Comparison of ENCODE assay signal across 8 cellular contexts in the genomic region with DNA sequence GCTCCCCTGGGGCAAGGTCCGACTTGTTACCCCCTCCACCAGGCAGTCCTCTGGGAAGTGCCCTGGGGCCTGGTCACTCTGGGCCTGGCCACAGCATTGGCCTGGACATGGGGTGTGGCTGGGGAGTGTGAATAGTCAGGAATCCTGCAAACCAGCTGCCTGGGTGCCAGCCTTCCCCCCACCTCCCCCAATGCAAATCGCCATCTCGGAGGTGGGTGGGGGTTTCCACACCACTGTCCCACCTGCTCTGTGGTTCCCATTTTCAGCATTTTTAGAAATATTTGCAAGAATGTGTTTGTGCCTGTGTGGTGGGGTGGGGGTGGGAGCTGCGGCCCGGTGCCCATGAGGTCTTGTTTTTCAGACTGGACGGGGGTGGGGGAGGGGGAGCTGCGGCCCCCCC.
DNase-seq lines count a peak whose midpoint lies in the region; ATAC-seq and TF ChIP-seq lines count a peak whose summit lies in the region.
"Not testable (repeated sequence)": the region's sequence is repeated elsewhere in the genome, so short reads cannot be mapped to it uniquely, and the experiment has no call there.

No MANE protein-coding gene starts in this region.

- H3K79me2 ChIP-seq in DOHH2 (ENCODE audit: control insufficient read depth, low read length) (peaks cover 22% of the 10 kb centered on the region), OCI-LY7 (ENCODE audit: insufficient read depth, low read depth, low read length) (peaks cover 21% of the 10 kb centered on the region; the same call in 1 of the 2 replicates)

- not testable (repeated sequence) for H3K4me3 ChIP-seq in DOHH2 (ENCODE audit: low read length); OCI-LY7 (ENCODE audit: low read depth, low read length, poor library complexity, severe bottlenecking); mucosa of descending colon

- DNase-seq in OCI-LY7 (ENCODE audit: low spot score); mucosa of descending colon: not testable (repeated sequence)

- H3K9me3 ChIP-seq in DOHH2 (ENCODE audit: control insufficient read depth, insufficient read depth, low read length); OCI-LY7 (ENCODE audit: low read length); mucosa of descending colon: not testable (repeated sequence)

- H3K27me3 ChIP-seq in DOHH2 (ENCODE audit: control insufficient read depth, low read length) = not testable (repeated sequence)

- H3K36me3 ChIP-seq in DOHH2 (ENCODE audit: control insufficient read depth, low read length); OCI-LY7 (ENCODE audit: insufficient read depth, low read length); mucosa of descending colon (ENCODE audit: low read depth): not testable (repeated sequence)

- intact Hi-C loops in OCI-LY7 (cut with micrococcal nuclease; ENCODE audit: unreplicated experiment) = not testable (repeated sequence)
- intact Hi-C loops in mucosa of descending colon (cut with DNase I, micrococcal nuclease) = loop anchor here in 1 of 2 donors (10.0 kb wide), 1 partner anchor 259 kb away; no protein-coding TSS in a partner anchor

- H3K9me2 ChIP-seq in DOHH2 (replicated peaks; ENCODE audit: control insufficient read depth, low read length); OCI-LY7 (ENCODE audit: insufficient read depth, low read length): not testable (repeated sequence)

- not testable (repeated sequence) for BruUV-seq in OCI-LY7 (replicated peaks; lab: Mats Ljungman, UMichigan)

- H3F3A ChIP-seq in DOHH2 (ENCODE audit: control insufficient read depth, insufficient read depth) = not testable (repeated sequence)

- CTCF ChIA-PET in OCI-LY7 (lab: Charles Lee; ENCODE audit: unreplicated experiment) = not testable (repeated sequence)

- POLR2A ChIA-PET in OCI-LY7 (lab: Charles Lee) = not testable (repeated sequence)

- not testable (repeated sequence) for H2AFZ ChIP-seq in OCI-LY7 (ENCODE audit: low read length)

- H4K20me1 ChIP-seq in DOHH2 (ENCODE audit: control insufficient read depth, insufficient read depth, low read depth, low read length); OCI-LY7 (ENCODE audit: insufficient read depth, low read length): not testable (repeated sequence)

- H3K4me1 ChIP-seq in DOHH2 (ENCODE audit: control insufficient read depth, low read length) (peaks cover 79% of the 10 kb centered on the region), OCI-LY7 (ENCODE audit: insufficient read depth, low read length, poor library complexity, severe bottlenecking) (peaks cover 87% of the 10 kb centered on the region)
- not testable (repeated sequence) for H3K4me1 ChIP-seq in mucosa of descending colon (ENCODE audit: low read depth)

- ATAC-seq in GM18909 (IDR thresholded peaks at IDR 0.05; ENCODE audit: poor library complexity, unreplicated experiment) (peak; percentile 37), GM21423 (IDR thresholded peaks at IDR 0.05; ENCODE audit: unreplicated experiment) (peak; percentile 35), HG02588 (IDR thresholded peaks at IDR 0.05; ENCODE audit: unreplicated experiment) (peak; percentile 26), HG02885 (IDR thresholded peaks at IDR 0.05; ENCODE audit: poor library complexity, unreplicated experiment) (peak; percentile 48), HG03159 (IDR thresholded peaks at IDR 0.05; ENCODE audit: unreplicated experiment) (peak; percentile 41), mucosa of descending colon (peak; percentile 60)

- H3K27ac ChIP-seq in DOHH2 (ENCODE audit: low read depth, low read length) (peak overlapping the region; percentile 90), OCI-LY7 (ENCODE audit: low read depth, low read length, poor library complexity, severe bottlenecking) (peak overlapping the region; percentile 91)

- not testable (repeated sequence) for H3K4me2 ChIP-seq in DOHH2 (ENCODE audit: low read length); OCI-LY7 (ENCODE audit: low read length)

- not testable (repeated sequence) for TF ChIP-seq CTCF in DOHH2 (IDR thresholded peaks at IDR 0.05; ENCODE audit: low read depth, low read length, poor library complexity, severe bottlenecking); OCI-LY7 (conservative IDR thresholded peaks at IDR 0.05; ENCODE audit: low read length); mucosa of descending colon (IDR thresholded peaks at IDR 0.05)
